In genomic region chr2:20051518-20052228, GRCh38 we compare ENCODE assay signal across 1 cellular context.
TF ChIP-seq lines count a peak whose summit lies in the region.

TSS of gene LAPTM4A (minus strand) at chr2:20051628. CDS start at chr2:20051520, 108 bp downstream.

TF ChIP-seq in HepG2, 621 proteins besides CTCF, POLR2A, EP300 and RAD21 (continued from another document and continues in another):
- TF ChIP-seq ZNF280B (CRISPR knock-in tag; IDR thresholded peaks at IDR 0.05; ENCODE audit: borderline replicate concordance) (peak; percentile 89; the same call in 1 of the 2 replicates), ZNF367 (CRISPR knock-in tag; IDR thresholded peaks at IDR 0.05; ENCODE audit: borderline replicate concordance) (no peak; the same call in 1 of the 2 replicates), IRX3 (CRISPR knock-in tag; IDR thresholded peaks at IDR 0.05; ENCODE audit: borderline replicate concordance, low read depth) (peak; percentile 62; the same call in 1 of the 2 replicates), ZNF512 (CRISPR knock-in tag; IDR thresholded peaks at IDR 0.05) (no peak), ZFP36L2 (CRISPR knock-in tag; IDR thresholded peaks at IDR 0.05) (no peak), THAP7 (CRISPR knock-in tag; IDR thresholded peaks at IDR 0.05) (no peak), HDAC1 (CRISPR knock-in tag; IDR thresholded peaks at IDR 0.05) (peak; percentile 90), ZNF496 (CRISPR knock-in tag; IDR thresholded peaks at IDR 0.05; ENCODE audit: insufficient replicate concordance) (no peak), ZNF234 (CRISPR knock-in tag; conservative IDR thresholded peaks at IDR 0.05) (peak; percentile 85; the same call in 1 of the 2 replicates), ZNF775 (CRISPR knock-in tag; IDR thresholded peaks at IDR 0.05; ENCODE audit: borderline replicate concordance) (no peak), NR1H2 (CRISPR knock-in tag; IDR thresholded peaks at IDR 0.05; ENCODE audit: borderline replicate concordance, low read depth) (no peak; the same call in 1 of the 2 replicates), RARG (CRISPR knock-in tag; IDR thresholded peaks at IDR 0.05; ENCODE audit: low read depth) (peak; percentile 92; the same call in 1 of the 2 replicates), SMAD9 (CRISPR knock-in tag; IDR thresholded peaks at IDR 0.05) (peak; percentile 62; the same call in 1 of the 2 replicates), ZNF543 (CRISPR knock-in tag; IDR thresholded peaks at IDR 0.05) (peak; percentile 88), ZNF281 (CRISPR knock-in tag; IDR thresholded peaks at IDR 0.05; ENCODE audit: borderline replicate concordance) (0 out of 2 replicates have a peak, but pooled peaks have one; percentile 66), PLSCR1 (CRISPR knock-in tag; IDR thresholded peaks at IDR 0.05; ENCODE audit: borderline replicate concordance) (no peak), ZNF75D (CRISPR knock-in tag; IDR thresholded peaks at IDR 0.05; ENCODE audit: borderline replicate concordance) (no peak), SMC3 (IDR thresholded peaks at IDR 0.05; ENCODE audit: low read length) (no peak), HOXA7 (CRISPR knock-in tag; IDR thresholded peaks at IDR 0.05) (no peak), ZNF280D (CRISPR knock-in tag; IDR thresholded peaks at IDR 0.05) (no peak), ZNF253 (CRISPR knock-in tag; IDR thresholded peaks at IDR 0.05; ENCODE audit: borderline replicate concordance) (peak; percentile 78; the same call in 1 of the 2 replicates), JUN (CRISPR knock-in tag; IDR thresholded peaks at IDR 0.05) (no peak), NFYC (CRISPR knock-in tag; IDR thresholded peaks at IDR 0.05) (peak; percentile 99), HIC2 (CRISPR knock-in tag; IDR thresholded peaks at IDR 0.05; ENCODE audit: low read depth) (peak; percentile 68; the same call in 1 of the 2 replicates), ZNF512B (CRISPR knock-in tag; IDR thresholded peaks at IDR 0.05; ENCODE audit: borderline replicate concordance) (no peak; the same call in 1 of the 2 replicates), ZNF781 (CRISPR knock-in tag; IDR thresholded peaks at IDR 0.05; ENCODE audit: borderline replicate concordance, not compliant biosample characterization) (peak; percentile 96), SMARCE1 (IDR thresholded peaks at IDR 0.05; ENCODE audit: borderline replicate concordance) (no peak), ZNF224 (CRISPR knock-in tag; IDR thresholded peaks at IDR 0.05) (peak; percentile 93; the same call in 1 of the 2 replicates), ZNF672 (CRISPR knock-in tag; IDR thresholded peaks at IDR 0.05) (no peak), ZBTB39 (CRISPR knock-in tag; IDR thresholded peaks at IDR 0.05) (peak; percentile 88), E2F2 (CRISPR knock-in tag; IDR thresholded peaks at IDR 0.05; ENCODE audit: borderline replicate concordance) (peak; percentile 48; the same call in 1 of the 2 replicates), TAF1 (CRISPR knock-in tag; IDR thresholded peaks at IDR 0.05) (peak; percentile 79), ZNF556 (CRISPR knock-in tag; IDR thresholded peaks at IDR 0.05; ENCODE audit: borderline replicate concordance) (peak; percentile 77; the same call in 1 of the 2 replicates), MAFG (CRISPR knock-in tag; IDR thresholded peaks at IDR 0.05) (no peak), PPARG (CRISPR knock-in tag; conservative IDR thresholded peaks at IDR 0.05) (peak; percentile 44; the same call in 1 of the 2 replicates)
